In genomic region chr9:98192503-98193335, GRCh38 we compare ENCODE assay signal across 1 cellular context.
A peak's percentile ranks its signal among the peaks of the same experiment; 100 is the strongest.
TF ChIP-seq lines count a peak whose summit lies in the region.

Gene CORO2A, minus strand, starts transcription at chr9:98192637. Its CDS starts 34,977 bp downstream, at chr9:98157660.

TF ChIP-seq in HepG2, 621 proteins besides CTCF, POLR2A, EP300 and RAD21 (continued from another document and continues in another):
- TF ChIP-seq NR2F1 (CRISPR knock-in tag; IDR thresholded peaks at IDR 0.05) (peak in 1 of 2 experiments; percentile 38; a peak in 1 of 4 replicates), ELF3 (CRISPR knock-in tag; IDR thresholded peaks at IDR 0.05) (0 out of 2 replicates have a peak, but pooled peaks have one; percentile 46), SALL1 (CRISPR knock-in tag; IDR thresholded peaks at IDR 0.05) (peak; percentile 77), ZHX2 (IDR thresholded peaks at IDR 0.05; ENCODE audit: low read depth) (no peak), ZHX2 (CRISPR knock-in tag; IDR thresholded peaks at IDR 0.05; ENCODE audit: borderline replicate concordance) (peak; percentile 50; the same call in 1 of the 2 replicates), HOXA5 (CRISPR knock-in tag; IDR thresholded peaks at IDR 0.05) (peak; percentile 91; the same call in 1 of the 2 replicates), KMT2A (CRISPR knock-in tag; IDR thresholded peaks at IDR 0.05) (peak; percentile 65; the same call in 1 of the 2 replicates), STAT6 (CRISPR knock-in tag; IDR thresholded peaks at IDR 0.05; ENCODE audit: borderline replicate concordance) (peak; percentile 85; the same call in 1 of the 2 replicates), ZMAT3 (CRISPR knock-in tag; conservative IDR thresholded peaks at IDR 0.05) (peak; percentile 80), SETDB1 (CRISPR knock-in tag; IDR thresholded peaks at IDR 0.05; ENCODE audit: borderline replicate concordance) (no peak), IRF2 (CRISPR knock-in tag; IDR thresholded peaks at IDR 0.05) (peak; percentile 66; the same call in 1 of the 2 replicates), HES4 (CRISPR knock-in tag; IDR thresholded peaks at IDR 0.05; ENCODE audit: borderline replicate concordance) (peak; percentile 65; the same call in 1 of the 2 replicates), ZNF776 (CRISPR knock-in tag; IDR thresholded peaks at IDR 0.05) (peak; percentile 44; the same call in 1 of the 2 replicates), ZSCAN12 (CRISPR knock-in tag; IDR thresholded peaks at IDR 0.05) (0 out of 2 replicates have a peak, but pooled peaks have one; percentile 25), WIZ (CRISPR knock-in tag; IDR thresholded peaks at IDR 0.05) (no peak), ZNF713 (CRISPR knock-in tag; IDR thresholded peaks at IDR 0.05) (peak; percentile 88; the same call in 1 of the 2 replicates), NONO (IDR thresholded peaks at IDR 0.05) (no peak), NONO (CRISPR knock-in tag; conservative IDR thresholded peaks at IDR 0.05) (peak; percentile 78), SNAPC4 (CRISPR knock-in tag; IDR thresholded peaks at IDR 0.05) (peak; percentile 60; the same call in 1 of the 2 replicates), MXD3 (CRISPR knock-in tag; IDR thresholded peaks at IDR 0.05) (peak; percentile 86), ZFX (CRISPR knock-in tag; IDR thresholded peaks at IDR 0.05; ENCODE audit: low read depth) (peak; percentile 73), FOXO1 (CRISPR knock-in tag; IDR thresholded peaks at IDR 0.05) (peak; percentile 38; the same call in 1 of the 2 replicates), ZMYM4 (CRISPR knock-in tag; IDR thresholded peaks at IDR 0.05) (peak; percentile 62), ZNF501 (CRISPR knock-in tag; IDR thresholded peaks at IDR 0.05) (peak; percentile 53; the same call in 1 of the 2 replicates), TBX2 (CRISPR knock-in tag; IDR thresholded peaks at IDR 0.05; ENCODE audit: borderline replicate concordance) (peak; percentile 57; the same call in 1 of the 2 replicates), YY1 (IDR thresholded peaks at IDR 0.05; ENCODE audit: insufficient read depth, insufficient replicate concordance, low read depth, low read length) (peak; percentile 7), SKI (IDR thresholded peaks at IDR 0.05; ENCODE audit: partially characterized antibody) (peak; percentile 54), ZNF724P (CRISPR knock-in tag; IDR thresholded peaks at IDR 0.05; ENCODE audit: borderline replicate concordance) (no peak), IRF1 (CRISPR knock-in tag; IDR thresholded peaks at IDR 0.05; ENCODE audit: low read depth) (no peak), DZIP1 (CRISPR knock-in tag; IDR thresholded peaks at IDR 0.05) (peak; percentile 68; the same call in 1 of the 2 replicates), HIVEP1 (CRISPR knock-in tag; IDR thresholded peaks at IDR 0.05) (peak; percentile 41; the same call in 1 of the 2 replicates), RNF2 (conservative IDR thresholded peaks at IDR 0.05; ENCODE audit: low read depth) (0 out of 2 replicates have a peak, but pooled peaks have one; percentile 28), ARNTL (CRISPR knock-in tag; IDR thresholded peaks at IDR 0.05) (peak; percentile 54; the same call in 1 of the 2 replicates), NR2F6 (IDR thresholded peaks at IDR 0.05) (no peak), NR2F6 (CRISPR knock-in tag; IDR thresholded peaks at IDR 0.05) (peak; percentile 6; the same call in 1 of the 2 replicates), ZNF614 (CRISPR knock-in tag; IDR thresholded peaks at IDR 0.05; ENCODE audit: borderline replicate concordance) (peak; percentile 66; the same call in 1 of the 2 replicates), IRX3 (CRISPR knock-in tag; IDR thresholded peaks at IDR 0.05; ENCODE audit: borderline replicate concordance, low read depth) (no peak), MTA1 (CRISPR knock-in tag; IDR thresholded peaks at IDR 0.05; ENCODE audit: borderline replicate concordance) (peak; percentile 31; the same call in 1 of the 2 replicates), ZNF605 (CRISPR knock-in tag; IDR thresholded peaks at IDR 0.05) (no peak; the same call in 1 of the 2 replicates), PHF21A (CRISPR knock-in tag; IDR thresholded peaks at IDR 0.05) (peak; percentile 70), AKAP8 (CRISPR knock-in tag; IDR thresholded peaks at IDR 0.05) (peak; percentile 30; the same call in 1 of the 2 replicates), ZNF800 (CRISPR knock-in tag; IDR thresholded peaks at IDR 0.05) (peak; percentile 96), YEATS2 (CRISPR knock-in tag; IDR thresholded peaks at IDR 0.05; ENCODE audit: borderline replicate concordance) (0 out of 2 replicates have a peak, but pooled peaks have one; percentile 17), ZNF44 (CRISPR knock-in tag; IDR thresholded peaks at IDR 0.05) (0 out of 2 replicates have a peak, but pooled peaks have one; percentile 70), ZNF670 (CRISPR knock-in tag; IDR thresholded peaks at IDR 0.05; ENCODE audit: borderline replicate concordance) (0 out of 2 replicates have a peak, but pooled peaks have one; percentile 42)
